ENCODE assay signal across 14 cellular contexts in the genomic region with DNA sequence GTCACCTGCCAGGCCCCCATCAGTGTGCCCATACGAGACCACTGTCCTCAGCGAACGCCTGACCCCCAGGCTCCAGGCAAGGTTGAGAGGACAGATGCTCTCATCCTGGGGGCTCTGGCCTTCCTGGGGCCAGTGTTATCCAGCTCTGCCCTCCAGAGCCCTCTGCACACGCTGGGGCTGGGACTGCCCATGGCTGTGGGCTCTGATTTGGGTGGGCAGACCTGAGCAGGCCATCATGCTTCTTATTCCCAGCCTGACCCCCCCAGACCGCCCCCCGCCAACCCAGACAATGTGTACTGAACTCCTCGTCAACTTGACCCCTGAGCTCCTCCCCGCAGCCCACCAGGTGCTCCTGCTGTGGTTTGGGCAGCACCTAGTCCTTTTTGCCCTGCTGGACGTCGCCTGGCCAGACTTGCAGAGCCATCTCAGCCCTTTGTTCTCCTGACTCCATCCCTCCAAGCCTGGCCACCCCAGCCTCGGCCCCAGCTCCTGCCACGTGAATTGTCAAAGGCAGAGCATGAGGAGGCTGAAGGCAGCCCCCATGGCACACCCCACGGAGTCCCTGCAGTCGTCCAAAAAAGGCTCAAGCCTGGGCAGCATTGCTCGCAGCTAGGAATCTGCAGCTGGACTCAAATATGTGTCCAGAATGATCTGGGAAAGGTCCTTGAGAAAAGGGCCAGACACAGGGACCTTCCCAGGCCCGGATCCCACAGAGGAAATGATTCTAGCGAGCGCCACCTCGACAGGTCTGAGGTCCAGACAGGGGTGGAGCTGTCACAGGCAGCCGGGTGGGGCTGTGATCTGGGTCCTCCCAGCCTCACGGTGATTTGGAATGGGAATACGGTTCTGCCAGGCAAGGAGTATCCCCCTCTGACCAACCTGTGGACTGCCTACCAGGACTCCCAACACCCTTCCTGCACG.
DNase-seq lines count a peak whose midpoint lies in the region; ATAC-seq and TF ChIP-seq lines count a peak whose summit lies in the region.
"Had no signal": no experiment of that assay in that cellular context is flagged by ENCODE, and none has a peak within 500 bp of the region (broad histone marks: within the 10 kb centered on the region; RNA-seq: fewer than 3 reads in every experiment).

No MANE protein-coding gene starts in this region.

- TF ChIP-seq CTCF in activated B cell treated with CpG ODN at 0.5 μM for 24 hours (IDR thresholded peaks at IDR 0.05) (no peak), spleen (IDR thresholded peaks at IDR 0.05 in 8 of 11, conservative IDR thresholded peaks at IDR 0.05 in 3 of 11) (no peak)

- H3K36me3 ChIP-seq in spleen, result no peaks in the 10 kb centered on the region
- H3K36me3 ChIP-seq: upper lobe of left lung had no signal

- no peak for TF ChIP-seq POLR2A in spleen (IDR thresholded peaks at IDR 0.05)

- H3K4me3 ChIP-seq in spleen, result no peak overlapping the region
- H3K4me3 ChIP-seq: GM12878, upper lobe of left lung had no signal

- 62 to 82% (median 80%) methylated on average over 20 to 23 of the region's 23 CpGs for WGBS in spleen, 5 donors

- H3K9me3 ChIP-seq in spleen, result no peaks in the 10 kb centered on the region
- H3K9me3 ChIP-seq: upper lobe of left lung had no signal

- no peaks in the 10 kb centered on the region for H3K27me3 Mint-ChIP-seq in activated B cell treated with CpG ODN at 0.5 μM for 24 hours

- H3K27me3 ChIP-seq in spleen (replicated peaks in 1 of 7), result no peaks in the 10 kb centered on the region
- H3K27me3 ChIP-seq: upper lobe of left lung had no signal

- H3K9me3 Mint-ChIP-seq in activated B cell treated with CpG ODN at 0.5 μM for 24 hours, result no peaks in the 10 kb centered on the region
- H3K9me3 Mint-ChIP-seq: activated T-helper 2 cell treated with anti-CD3 and anti-CD28 coated beads, Interferon-gamma antibody, Interleukin-2, Interleukin-4, amounts not matched to agents 10 μg/mL and 5 μg/mL and 100 μg/mL, durations not matched to agents 14 hours and 24 hours and 36 hours; CD4-positive, alpha-beta memory T cell had no signal

- H3K36me3 Mint-ChIP-seq in activated B cell treated with CpG ODN at 0.5 μM for 24 hours (ENCODE audit: low read depth), result no peaks in the 10 kb centered on the region
- H3K36me3 Mint-ChIP-seq: CD4-positive, alpha-beta memory T cell had no signal

- no peak overlapping the region for H3K27ac ChIP-seq in spleen
- H3K27ac ChIP-seq: parathyroid adenoma had no signal

- H3K4me3 Mint-ChIP-seq in activated B cell treated with CpG ODN at 0.5 μM for 24 hours, result no peak overlapping the region
- H3K4me3 Mint-ChIP-seq: CD4-positive, alpha-beta memory T cell had no signal

- intact Hi-C loops in activated B cell treated with CpG ODN at 0.5 μM for 24 hours (cut with micrococcal nuclease) (no loop called here), spleen (cut with DNase I; ENCODE audit: low total_unique reads) (no loop called here)

- H3K4me1 Mint-ChIP-seq in activated B cell treated with CpG ODN at 0.5 μM for 24 hours, result no peaks in the 10 kb centered on the region
- H3K4me1 Mint-ChIP-seq: CD4-positive, alpha-beta memory T cell had no signal

- CTCF ChIA-PET in activated B cell treated with CpG ODN at 0.5 μM for 24 hours (lab: Charles Lee), result no interaction called here

- H3K4me1 ChIP-seq in spleen, result peaks cover 0 to 35% (median 16%) of the 10 kb centered on the region in 6 donors
- H3K4me1 ChIP-seq: parathyroid adenoma had no signal

- no peak overlapping the region for H3K27ac Mint-ChIP-seq in activated B cell treated with CpG ODN at 0.5 μM for 24 hours
- H3K27ac Mint-ChIP-seq: activated T-helper 2 cell treated with anti-CD3 and anti-CD28 coated beads, Interferon-gamma antibody, Interleukin-2, Interleukin-4, amounts not matched to agents 10 μg/mL and 5 μg/mL and 100 μg/mL, durations not matched to agents 14 hours and 24 hours and 36 hours; CD4-positive, alpha-beta memory T cell had no signal

- ATAC-seq in activated B cell treated with CpG ODN at 0.5 μM for 24 hours (ENCODE audit: low read depth) (no peak), left lobe of liver (no peak), GM21423 (IDR thresholded peaks at IDR 0.05; ENCODE audit: unreplicated experiment) (no peak)
- ATAC-seq: GM12878 had no signal

- peak; percentile 23 for DNase-seq in activated CD8-positive, alpha-beta memory T cell treated with anti-CD3 and anti-CD28 coated beads, Interleukin-2, amount 50 U/mL, for 48 hours
- DNase-seq in activated CD8-positive, alpha-beta memory T cell treated with anti-CD3 and anti-CD28 coated beads, Interleukin-2, amount 50 U/mL, for 4 hours, result no peak
- DNase-seq in activated B cell treated with CpG ODN at 0.5 μM for 24 hours (peak; percentile 5), left lobe of liver (ENCODE audit: low spot score) (peak; percentile 38), spleen (peak; percentile 47), NCI-H446 (lab: John Stamatoyannopoulos, UW) (no peak), glomerular visceral epithelial cell (ENCODE audit: extremely low spot score) (no peak)
- DNase-seq: CD4-positive, alpha-beta memory T cell; stimulated activated CD4-positive, alpha-beta T cell treated with anti-CD3 and anti-CD28 coated beads, Interleukin-1b, Interleukin-23, amount 100 ng/mL, for 48 hours had no signal

- POLR2A ChIA-PET in activated B cell treated with CpG ODN at 0.5 μM for 24 hours (lab: Charles Lee), result no interaction called here

Comparison
In these comparisons a context has a peak if more than half of its experiments do, and no peak if none do; other contexts are left out.
1. DNase-seq: peak in activated CD8-positive, alpha-beta memory T cell treated with anti-CD3 and anti-CD28 coated beads, Interleukin-2, amount 50 U/mL, for 48 hours (single experiment), activated B cell treated with CpG ODN at 0.5 μM for 24 hours (single experiment), left lobe of liver (single experiment) and spleen (single experiment); none in activated CD8-positive, alpha-beta memory T cell treated with anti-CD3 and anti-CD28 coated beads, Interleukin-2, amount 50 U/mL, for 4 hours (single experiment), NCI-H446 (0 of 2) and glomerular visceral epithelial cell (single experiment).